Comparison of ENCODE assay signal across 24 cellular contexts in genomic region chr1:201690528-201690927, GRCh38.
"Had no signal": no experiment of that assay in that cellular context is flagged by ENCODE, and none has a peak within 500 bp of the region (broad histone marks: within the 10 kb centered on the region; RNA-seq: fewer than 3 reads in every experiment).

No MANE protein-coding gene starts in this region.

- DNase-seq: dermis blood vessel endothelial cell; dorsolateral prefrontal cortex; effector CD4-positive, alpha-beta T cell; effector memory CD4-positive, alpha-beta T cell; endodermal cell; foreskin keratinocyte; heart right ventricle; hippocampal formation; left cardiac atrium; left ventricle myocardium superior; lower lobe of right lung; mesenchymal stem cell; midbrain; naive thymus-derived CD4-positive, alpha-beta T cell had no signal

- FAIRE-seq: colon, endometrium, endothelial cell of umbilical vein, frontal cortex, islet of Langerhans, keratinocyte had no signal

- H3K4me1 ChIP-seq: foreskin keratinocyte had no signal

- H3K4me3 Mint-ChIP-seq: endodermal cell; naive thymus-derived CD4-positive, alpha-beta T cell had no signal

- H3K27ac Mint-ChIP-seq: endodermal cell; naive thymus-derived CD4-positive, alpha-beta T cell had no signal

- H3K27me3 ChIP-seq: dorsolateral prefrontal cortex, esophagus muscularis mucosa, gastroesophageal sphincter, heart right ventricle had no signal

- H3K36me3 Mint-ChIP-seq: naive thymus-derived CD4-positive, alpha-beta T cell had no signal

- H3K36me3 ChIP-seq: gastroesophageal sphincter, lower lobe of right lung had no signal

- H3K4me3 ChIP-seq: coronary artery, dorsolateral prefrontal cortex, esophagus muscularis mucosa, gastroesophageal sphincter, heart right ventricle, lower lobe of right lung had no signal

- ATAC-seq: foreskin keratinocyte; gastroesophageal sphincter; heart right ventricle; left cardiac atrium; left lobe of liver; left ventricle myocardium superior; lower lobe of right lung; naive thymus-derived CD4-positive, alpha-beta T cell had no signal

- H3K9me3 ChIP-seq: esophagus muscularis mucosa, gastroesophageal sphincter, heart right ventricle, lower lobe of right lung had no signal

- H3K4me1 Mint-ChIP-seq: naive thymus-derived CD4-positive, alpha-beta T cell had no signal

- H3K27ac ChIP-seq: coronary artery, dorsolateral prefrontal cortex, esophagus muscularis mucosa, foreskin keratinocyte, gastroesophageal sphincter, heart right ventricle, lower lobe of right lung had no signal

- H3K9me3 Mint-ChIP-seq: naive thymus-derived CD4-positive, alpha-beta T cell had no signal
